8 cellular contexts compared by ENCODE assay signal in the genomic region with DNA sequence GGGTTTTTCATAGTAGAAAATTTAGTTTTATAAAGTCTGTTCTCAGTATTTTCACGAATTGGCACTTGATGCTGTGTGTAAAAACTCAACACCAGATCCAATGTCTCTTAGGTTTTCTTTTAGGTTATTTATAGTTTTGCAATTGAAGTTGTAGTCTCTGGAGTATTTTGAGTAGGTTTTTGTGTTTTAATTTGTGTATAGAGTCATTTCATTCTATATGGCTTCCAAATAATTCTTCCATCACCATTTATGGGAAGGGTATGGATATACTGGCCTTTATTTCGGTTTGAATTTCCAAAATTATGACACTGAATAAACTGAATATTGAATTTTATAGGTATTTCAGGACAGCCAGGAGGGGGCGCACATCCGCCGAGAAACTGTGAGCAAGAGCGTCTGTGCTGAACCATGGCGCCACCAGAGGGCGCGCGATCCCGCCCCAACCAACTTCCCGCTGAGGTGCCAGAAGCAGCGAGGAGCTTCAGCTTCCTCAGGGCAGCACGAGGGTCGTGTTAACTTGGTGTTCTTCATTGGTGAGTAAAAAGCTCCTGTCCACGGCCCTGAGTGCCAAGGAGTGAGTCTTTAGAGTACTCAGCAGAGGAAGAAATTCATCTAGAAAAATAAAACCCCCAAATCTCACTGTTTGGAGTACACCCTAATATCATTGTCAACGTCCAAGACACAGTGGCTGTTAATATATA.
A peak's percentile ranks its signal among the peaks of the same experiment; 100 is the strongest.
DNase-seq lines count a peak whose midpoint lies in the region; TF ChIP-seq lines count a peak whose summit lies in the region.
"Not testable (repeated sequence)": the region's sequence is repeated elsewhere in the genome, so short reads cannot be mapped to it uniquely, and the experiment has no call there.

No MANE protein-coding gene starts in this region.

- H3K9me3 ChIP-seq in HAP-1; SU-DHL-6 (ENCODE audit: insufficient read depth, low read length); colonic mucosa; hepatocyte (ENCODE audit: low read depth): not testable (repeated sequence)

- H3K27me3 Mint-ChIP-seq in activated T-cell treated with anti-CD3 and anti-CD28 coated beads, Interleukin-2, amount 50 U/mL, for 24 hours, result not testable (repeated sequence)
- H3K27me3 Mint-ChIP-seq in osteocyte (ENCODE audit: unreplicated experiment), result peaks cover 16% of the 10 kb centered on the region

- not testable (repeated sequence) for H3K9me2 ChIP-seq in SU-DHL-6 (replicated peaks; ENCODE audit: insufficient read depth, low read length); hepatocyte (replicated peaks; ENCODE audit: insufficient read depth)

- not testable (repeated sequence) for H3K79me2 ChIP-seq in SU-DHL-6 (ENCODE audit: insufficient read depth, low read length); hepatocyte

- not testable (repeated sequence) for H3F3A ChIP-seq in SU-DHL-6 (ENCODE audit: insufficient read depth)

- not testable (repeated sequence) for H3K27ac Mint-ChIP-seq in activated T-cell treated with anti-CD3 and anti-CD28 coated beads, Interleukin-2, amount 50 U/mL, for 24 hours; osteocyte (ENCODE audit: unreplicated experiment)

- H2AFZ ChIP-seq in SU-DHL-6 (ENCODE audit: low read depth, low read length, severe bottlenecking); hepatocyte: not testable (repeated sequence)

- not testable (repeated sequence) for H3K27me3 ChIP-seq in HAP-1 (ENCODE audit: low read depth); SU-DHL-6 (ENCODE audit: low read length); colonic mucosa; hepatocyte

- not testable (repeated sequence) for H3K9ac ChIP-seq in SU-DHL-6 (ENCODE audit: low read length); colonic mucosa (ENCODE audit: low read depth in 2 of 2, low read length in 2 of 2)

- H3K9me3 Mint-ChIP-seq in activated T-cell treated with anti-CD3 and anti-CD28 coated beads, Interleukin-2, amount 50 U/mL, for 24 hours; osteocyte (ENCODE audit: unreplicated experiment): not testable (repeated sequence)

- TF ChIP-seq CTCF in SU-DHL-6 (IDR thresholded peaks at IDR 0.05; ENCODE audit: insufficient read depth, low read length, poor library complexity, severe bottlenecking), result peak; percentile 46
- TF ChIP-seq CTCF in colonic mucosa (IDR thresholded peaks at IDR 0.05), result peak; percentile 70
- TF ChIP-seq CTCF in hepatocyte (IDR thresholded peaks at IDR 0.05; ENCODE audit: poor library complexity), result peak; percentile 68
- peak; percentile 81 for TF ChIP-seq CTCF in osteocyte (IDR thresholded peaks at IDR 0.05)

- intact Hi-C loops in colonic mucosa (cut with DNase I), result not testable (repeated sequence)

- H3K36me3 ChIP-seq in HAP-1 (replicated peaks); SU-DHL-6 (ENCODE audit: low read length); colonic mucosa; hepatocyte (replicated peaks; ENCODE audit: insufficient read depth, low read depth): not testable (repeated sequence)

- not testable (repeated sequence) for H3K4me1 Mint-ChIP-seq in activated T-cell treated with anti-CD3 and anti-CD28 coated beads, Interleukin-2, amount 50 U/mL, for 24 hours (ENCODE audit: low read depth); osteocyte (ENCODE audit: unreplicated experiment)

- peak; percentile 19 for DNase-seq in AG20443 (ENCODE audit: low spot score)
- DNase-seq in HAP-1 (ENCODE audit: low spot score in 2 of 2), result peak; percentile 3 to 79
- peak; percentile 83 for DNase-seq in activated T-cell treated with anti-CD3 and anti-CD28 coated beads, Interleukin-2, amount 50 U/mL, for 24 hours
- DNase-seq in colonic mucosa, result peak; percentile 55
- DNase-seq in hepatocyte (ENCODE audit: low spot score), result peak; percentile 58
- DNase-seq in osteocyte (ENCODE audit: extremely low spot score, unreplicated experiment), result peak; percentile 91
- DNase-seq in stimulated activated CD8-positive, alpha-beta memory T cell treated with anti-CD3 and anti-CD28 coated beads, Interleukin-12 subunit alpha, Interleukin-12 subunit beta, amount 100 ng/mL, for 1 hour (ENCODE audit: low read depth), result peak; percentile 45

- not testable (repeated sequence) for H3K27ac ChIP-seq in SU-DHL-6 (ENCODE audit: low read depth, low read length); colonic mucosa; hepatocyte

- not testable (repeated sequence) for H4K20me1 ChIP-seq in SU-DHL-6 (ENCODE audit: low read depth, low read length); hepatocyte (ENCODE audit: insufficient read depth, poor library complexity, severe bottlenecking)

- H3K4me1 ChIP-seq in HAP-1; colonic mucosa; hepatocyte (ENCODE audit: insufficient read depth): not testable (repeated sequence)

- in situ Hi-C loops in HAP-1 (cut with MboI; ENCODE audit: low sequenced_read_pairs), result not testable (repeated sequence)

- H3K36me3 Mint-ChIP-seq in activated T-cell treated with anti-CD3 and anti-CD28 coated beads, Interleukin-2, amount 50 U/mL, for 24 hours (ENCODE audit: low read depth); osteocyte (ENCODE audit: unreplicated experiment): not testable (repeated sequence)

- not testable (repeated sequence) for H3K4me3 ChIP-seq in HAP-1; SU-DHL-6 (ENCODE audit: insufficient read depth, low read length, poor library complexity, severe bottlenecking); colonic mucosa; hepatocyte

- not testable (repeated sequence) for H3K4me3 Mint-ChIP-seq in activated T-cell treated with anti-CD3 and anti-CD28 coated beads, Interleukin-2, amount 50 U/mL, for 24 hours; osteocyte (ENCODE audit: unreplicated experiment)

- WGBS in hepatocyte (ENCODE audit: low lambda C conversion rate, missing lambda C conversion rate), result 14% methylated on average over 14 of the region's 17 CpGs

- H3K4me2 ChIP-seq in SU-DHL-6 (ENCODE audit: low read depth, low read length, poor library complexity, severe bottlenecking); hepatocyte: not testable (repeated sequence)

Comparison
In these comparisons a context has a peak if more than half of its experiments do, and no peak if none do; other contexts are left out.
1. DNase-seq: peak in every context shown above with its lines; median percentile 91 in osteocyte; 83 in activated T-cell treated with anti-CD3 and anti-CD28 coated beads, Interleukin-2, amount 50 U/mL, for 24 hours; 58 in hepatocyte; 55 in colonic mucosa; 45 in stimulated activated CD8-positive, alpha-beta memory T cell treated with anti-CD3 and anti-CD28 coated beads, Interleukin-12 subunit alpha, Interleukin-12 subunit beta, amount 100 ng/mL, for 1 hour; 41 in HAP-1; 19 in AG20443.